Comparison of ENCODE assay signal across 20 cellular contexts in the genomic region with DNA sequence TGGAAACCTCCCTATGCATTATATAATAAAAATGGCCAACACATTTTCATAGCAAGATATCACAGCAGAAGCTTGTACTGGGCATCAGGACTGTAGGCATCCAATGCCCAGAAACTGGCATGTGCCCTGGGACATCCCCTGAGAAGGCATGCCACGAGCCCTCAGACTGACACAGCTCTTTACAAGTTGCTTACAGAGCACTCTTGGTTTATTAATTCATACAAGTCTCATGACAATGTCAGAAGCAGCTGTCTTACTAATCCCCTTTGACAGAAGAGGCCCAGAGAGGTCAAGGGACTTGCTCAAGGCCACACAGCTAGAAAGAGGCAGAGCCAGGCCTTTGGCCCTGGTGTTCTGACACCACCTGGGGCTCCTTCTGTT. TPM values are rescaled to one million over a fixed set of nuclear protein-coding genes. Genes with fewer than 3 reads are reported as not detected.
DNase-seq lines count a peak whose midpoint lies in the region; ATAC-seq, FAIRE-seq and TF ChIP-seq lines count a peak whose summit lies in the region.
"Had no signal": no experiment of that assay in that cellular context is flagged by ENCODE, and none has a peak within 500 bp of the region (broad histone marks: within the 10 kb centered on the region; RNA-seq: fewer than 3 reads in every experiment).

No MANE protein-coding gene starts in this region.

- peak overlapping the region; percentile 81 for H3K9ac ChIP-seq in astrocyte (ENCODE audit: low read length)
- H3K9ac ChIP-seq in skeletal muscle tissue (ENCODE audit: low read depth in 1 of 3, low read length in 3 of 3) = no peak overlapping the region

- no peak for ATAC-seq in activated CD4-positive, CD25-positive, alpha-beta regulatory T cell treated with anti-CD3 and anti-CD28 coated beads, Interleukin-2, amount 50 U/mL, for 24 hours
- no peak for ATAC-seq in GM21390 (IDR thresholded peaks at IDR 0.05; ENCODE audit: unreplicated experiment)
- ATAC-seq: activated T-cell treated with anti-CD3 and anti-CD28 coated beads, Interleukin-2, amount 50 U/mL, for 72 hours; PC-3 had no signal

- H3K27me3 Mint-ChIP-seq in CD14-positive monocyte (ENCODE audit: low read depth in 3 of 3) (peaks cover 0 to 11% (median 0%) of the 10 kb centered on the region in 3 donors), astrocyte (ENCODE audit: low read depth, unreplicated experiment) (peaks cover 2% of the 10 kb centered on the region)

- H3K27ac ChIP-seq in astrocyte (ENCODE audit: low read depth, low read length) (peak overlapping the region; percentile 97), skeletal muscle tissue (ENCODE audit: low read depth, low read length) (peak overlapping the region; percentile 72), caudate nucleus (ENCODE audit: low read depth, low read length) (no peak overlapping the region)

- no peaks in the 10 kb centered on the region for H4K20me1 ChIP-seq in astrocyte (ENCODE audit: insufficient read depth, low read length)

- no peak overlapping the region for H3K4me3 ChIP-seq in astrocyte (ENCODE audit: insufficient read depth, low read depth, low read length)
- H3K4me3 ChIP-seq in skeletal muscle tissue (ENCODE audit: low read length in 3 of 3) = no peak overlapping the region

- H3K27me3 ChIP-seq in astrocyte (ENCODE audit: insufficient read depth, low read length) (no peaks in the 10 kb centered on the region), skeletal muscle tissue (ENCODE audit: control insufficient read depth in 3 of 3, insufficient read depth in 3 of 3, low read length in 3 of 3) (peaks cover 0 to 3% (median 0%) of the 10 kb centered on the region in 3 donors)

- H3K4me1 ChIP-seq in astrocyte (ENCODE audit: insufficient read depth, low read length) (peaks cover 70% of the 10 kb centered on the region), skeletal muscle tissue (ENCODE audit: control insufficient read depth in 3 of 3, insufficient read depth in 3 of 3, low read length in 3 of 3) (peaks cover 60 to 67% (median 64%) of the 10 kb centered on the region in 3 donors)

- TF ChIP-seq CTCF in CD14-positive monocyte (IDR thresholded peaks at IDR 0.05) (no peak), astrocyte (IDR thresholded peaks at IDR 0.05; ENCODE audit: insufficient read depth, low read depth, low read length) (no peak)

- H3K79me2 ChIP-seq in astrocyte (ENCODE audit: insufficient read depth, low read length) = no peaks in the 10 kb centered on the region

- H3K27ac Mint-ChIP-seq in CD14-positive monocyte (peak overlapping the region in 1 of 7 donors; percentile 50), astrocyte (ENCODE audit: unreplicated experiment) (no peak overlapping the region)
- H3K27ac Mint-ChIP-seq: activated CD4-positive, alpha-beta memory T cell treated with anti-CD3 and anti-CD28 coated beads for 36 hours; activated T-cell treated with anti-CD3 and anti-CD28 coated beads, Interleukin-2, amount 50 U/mL, for 72 hours; memory B cell had no signal

- H3K9me3 Mint-ChIP-seq in CD14-positive monocyte = peaks cover 0 to 9% (median 0%) of the 10 kb centered on the region in 7 donors
- H3K9me3 Mint-ChIP-seq in astrocyte (ENCODE audit: unreplicated experiment) = peaks cover 4% of the 10 kb centered on the region
- H3K9me3 Mint-ChIP-seq: activated CD4-positive, alpha-beta memory T cell treated with anti-CD3 and anti-CD28 coated beads for 36 hours; activated T-cell treated with anti-CD3 and anti-CD28 coated beads, Interleukin-2, amount 50 U/mL, for 72 hours; memory B cell had no signal

- H3K4me1 Mint-ChIP-seq in CD14-positive monocyte (peaks cover 31% of the 10 kb centered on the region), astrocyte (ENCODE audit: low read depth, unreplicated experiment) (peaks cover 49% of the 10 kb centered on the region)

- H3K36me3 ChIP-seq in astrocyte (ENCODE audit: insufficient read depth, low read length) = no peaks in the 10 kb centered on the region
- H3K36me3 ChIP-seq in skeletal muscle tissue (ENCODE audit: control insufficient read depth in 3 of 3, insufficient read depth in 3 of 3, low read length in 3 of 3) = no peaks in the 10 kb centered on the region

- H3K4me2 ChIP-seq in astrocyte (ENCODE audit: low read length) = no peak overlapping the region

- H2AFZ ChIP-seq in astrocyte (ENCODE audit: low read depth, low read length) = no peak overlapping the region

- H3K9me3 ChIP-seq in astrocyte (ENCODE audit: insufficient read depth, low read depth, low read length) (no peaks in the 10 kb centered on the region), skeletal muscle tissue (ENCODE audit: control insufficient read depth in 3 of 3, low read length in 3 of 3) (no peaks in the 10 kb centered on the region)

- intact Hi-C loops in CD14-positive monocyte (cut with micrococcal nuclease) = loop anchor here in 1 of 2 donors (2.0 to 5.0 kb wide), 2 partner anchors 49 to 118 kb away; no protein-coding TSS in a partner anchor

- DNase-seq in CD14-positive monocyte (ENCODE audit: low spot score) (peak; percentile 82), astrocyte (ENCODE audit: low read depth) (no peak), kidney tubule cell (ENCODE audit: low spot score) (peak; percentile 74), mucosa of gallbladder (ENCODE audit: low spot score) (no peak), caudate nucleus (lab: John Stamatoyannopoulos, UW) (no peak)
- DNase-seq: activated CD4-positive, alpha-beta memory T cell treated with anti-CD3 and anti-CD28 coated beads for 36 hours; activated T-cell treated with anti-CD3 and anti-CD28 coated beads, Interleukin-2, amount 50 U/mL, for 72 hours; amniotic stem cell; Calu3; NCI-H1694 treated with DMSO at 0.1 percent for 48 hours; NCI-H510A; occipital lobe; PC-3; stimulated activated CD4-positive, alpha-beta T cell treated with anti-CD3 and anti-CD28 coated beads, Interleukin-15, amount 100 ng/mL, for 24 hours had no signal

- H3K4me3 Mint-ChIP-seq in CD14-positive monocyte (no peak overlapping the region), astrocyte (ENCODE audit: unreplicated experiment) (no peak overlapping the region)
- H3K4me3 Mint-ChIP-seq: activated CD4-positive, alpha-beta memory T cell treated with anti-CD3 and anti-CD28 coated beads for 36 hours; activated T-cell treated with anti-CD3 and anti-CD28 coated beads, Interleukin-2, amount 50 U/mL, for 72 hours; memory B cell had no signal

- no peak for FAIRE-seq in astrocyte (lab: Jason Lieb, UNC)
- FAIRE-seq: GM18507, GM19239 had no signal

- H3K36me3 Mint-ChIP-seq in CD14-positive monocyte (peaks cover 3 to 13% of the 10 kb centered on the region in 2 donors), astrocyte (ENCODE audit: low read depth, unreplicated experiment) (no peaks in the 10 kb centered on the region)
- H3K36me3 Mint-ChIP-seq: activated CD4-positive, alpha-beta memory T cell treated with anti-CD3 and anti-CD28 coated beads for 36 hours; memory B cell had no signal

RNA-seq across cellular contexts. Expression of gene CCL2, which starts 5.6 kb away (rescaled TPM):
- 10 to 100 TPM; 17.7 to 44.9 TPM for polyA plus RNA-seq in CD14-positive monocyte
- total RNA-seq in astrocyte (44.1 and 54.2 TPM in 2 replicates), skeletal muscle tissue (20.4 TPM), mucosa of gallbladder (32.0 TPM)
- total RNA-seq: activated CD4-positive, alpha-beta memory T cell treated with anti-CD3 and anti-CD28 coated beads for 36 hours; PC-3 had no signal

RNA-seq across cellular contexts. Expression of gene CCL7, which starts 20.5 kb away (rescaled TPM):
- under 1 TPM; 0.25 to 0.38 TPM for polyA plus RNA-seq in CD14-positive monocyte
- total RNA-seq in astrocyte (not detected in 2 replicates), skeletal muscle tissue (not detected), mucosa of gallbladder (not detected)
- total RNA-seq: activated CD4-positive, alpha-beta memory T cell treated with anti-CD3 and anti-CD28 coated beads for 36 hours; activated T-cell treated with anti-CD3 and anti-CD28 coated beads, Interleukin-2, amount 50 U/mL, for 72 hours; Calu3; occipital lobe; PC-3 had no signal

RNA-seq across cellular contexts. Expression of gene CCL11, which starts 36.1 kb away (rescaled TPM):
- polyA plus RNA-seq in CD14-positive monocyte = not detected
- total RNA-seq in astrocyte (0.26 TPM in 1 of 2 replicates, not detected in the other), skeletal muscle tissue (not detected), mucosa of gallbladder (1.7 TPM)
- total RNA-seq: activated CD4-positive, alpha-beta memory T cell treated with anti-CD3 and anti-CD28 coated beads for 36 hours; activated T-cell treated with anti-CD3 and anti-CD28 coated beads, Interleukin-2, amount 50 U/mL, for 72 hours; Calu3; occipital lobe; PC-3 had no signal

Comparison
In these comparisons a context has a peak if more than half of its experiments do, and no peak if none do; other contexts are left out.
1. DNase-seq: peak in CD14-positive monocyte (single experiment) and kidney tubule cell (single experiment); none in astrocyte (single experiment), mucosa of gallbladder (single experiment) and caudate nucleus (0 of 61).